ENCODE assay signal across 25 cellular contexts in the genomic region with DNA sequence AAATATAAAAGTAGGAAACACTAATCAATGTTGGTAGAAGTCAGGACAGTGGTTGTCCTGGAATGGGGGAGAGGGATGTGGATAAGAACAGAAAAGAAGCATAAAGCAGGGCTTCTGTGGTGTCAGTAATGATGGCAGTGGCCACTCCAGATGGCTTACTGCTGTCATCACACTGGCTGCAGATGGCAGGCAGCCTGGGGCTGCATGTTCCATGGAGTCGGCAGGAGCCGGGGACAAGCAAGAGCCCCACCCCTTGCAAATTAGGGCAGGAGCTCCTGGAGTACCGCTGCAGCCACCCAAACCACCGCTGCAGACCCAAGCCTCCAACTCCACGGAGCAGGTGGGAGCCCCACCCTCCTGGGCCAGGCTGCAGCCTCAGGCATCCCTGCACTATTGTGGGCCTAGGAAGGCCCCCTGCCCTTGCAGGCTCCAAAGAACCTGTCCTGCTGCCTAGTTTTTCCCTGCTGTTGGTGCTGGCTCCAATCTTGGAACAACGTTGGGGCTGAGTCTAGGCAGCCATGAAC. TPM values are rescaled to one million over a fixed set of nuclear protein-coding genes. Genes with fewer than 3 reads are reported as not detected.
"Had no signal": no experiment of that assay in that cellular context is flagged by ENCODE, and none has a peak within 500 bp of the region (broad histone marks: within the 10 kb centered on the region; RNA-seq: fewer than 3 reads in every experiment).

No MANE protein-coding gene starts in this region.

- H3K4me1 ChIP-seq: ascending aorta, breast epithelium, colonic mucosa, esophagus muscularis mucosa, prostate gland, stomach, suprapubic skin, tibial nerve had no signal

- H3K4me3 Mint-ChIP-seq: activated CD4-positive, alpha-beta T cell treated with anti-CD3 and anti-CD28 coated beads, Interleukin-2, amount 10 ng/mL, durations not matched to agents 24 days and 14 days; activated CD8-positive, alpha-beta T cell treated with anti-CD3 and anti-CD28 coated beads, Interleukin-2, amount 10 ng/mL, durations not matched to agents 7 days and 5 days; central memory CD8-positive, alpha-beta T cell; mesothelial cell of epicardium; naive thymus-derived CD8-positive, alpha-beta T cell; stimulated activated memory B cell treated with anti-CD40 and anti-IgM and Interleukin-4, amounts not matched to agents 10 μg/mL and 1 μg/mL and 100 μg/mL, for 72 hours had no signal

- H3K9me3 Mint-ChIP-seq: activated CD4-positive, alpha-beta T cell treated with anti-CD3 and anti-CD28 coated beads, Interleukin-2, amount 10 ng/mL, durations not matched to agents 24 days and 14 days; central memory CD8-positive, alpha-beta T cell; mesothelial cell of epicardium had no signal

- DNase-seq: activated CD4-positive, alpha-beta T cell treated with anti-CD3 and anti-CD28 coated beads, Interleukin-2, amount 10 ng/mL, durations not matched to agents 24 days and 14 days; activated CD8-positive, alpha-beta T cell treated with anti-CD3 and anti-CD28 coated beads, Interleukin-2, amount 10 ng/mL, durations not matched to agents 7 days and 5 days; activated T-cell treated with anti-CD3 and anti-CD28 coated beads, Interleukin-2, amount 50 U/mL, for 1 hour; colonic mucosa; head of caudate nucleus; left ventricle myocardium superior; mammary epithelial cell; naive thymus-derived CD8-positive, alpha-beta T cell; ovary; stimulated activated CD4-positive, alpha-beta T cell treated with anti-CD3 and anti-CD28 coated beads, Interleukin-2, amount 100 ng/mL, for 24 hours; stomach had no signal

- H3K36me3 ChIP-seq: ascending aorta, breast epithelium, colonic mucosa, esophagus muscularis mucosa, neutrophil, ovary, prostate gland, stomach, suprapubic skin, tibial nerve had no signal

- ATAC-seq: activated CD4-positive, CD25-positive, alpha-beta regulatory T cell treated with anti-CD3 and anti-CD28 coated beads, Interleukin-2, amount 50 U/mL, for 24 hours; activated CD8-positive, alpha-beta T cell treated with anti-CD3 and anti-CD28 coated beads, Interleukin-2, amount 10 ng/mL, durations not matched to agents 7 days and 5 days; activated naive CD4-positive, alpha-beta T cell treated with anti-CD3 and anti-CD28 coated beads, Interleukin-2, amount 50 U/mL, for 72 hours; left ventricle myocardium superior; naive thymus-derived CD8-positive, alpha-beta T cell; stimulated activated memory B cell treated with anti-CD40 and anti-IgM and Interleukin-4, amounts not matched to agents 10 μg/mL and 1 μg/mL and 100 μg/mL, for 72 hours had no signal

- H3K4me1 Mint-ChIP-seq: activated CD4-positive, alpha-beta T cell treated with anti-CD3 and anti-CD28 coated beads, Interleukin-2, amount 10 ng/mL, durations not matched to agents 24 days and 14 days; central memory CD8-positive, alpha-beta T cell; mesothelial cell of epicardium; naive thymus-derived CD8-positive, alpha-beta T cell; stimulated activated memory B cell treated with anti-CD40 and anti-IgM and Interleukin-4, amounts not matched to agents 10 μg/mL and 1 μg/mL and 100 μg/mL, for 72 hours had no signal

- H3K27ac Mint-ChIP-seq: activated CD4-positive, alpha-beta T cell treated with anti-CD3 and anti-CD28 coated beads, Interleukin-2, amount 10 ng/mL, durations not matched to agents 24 days and 14 days; activated CD8-positive, alpha-beta T cell treated with anti-CD3 and anti-CD28 coated beads, Interleukin-2, amount 10 ng/mL, durations not matched to agents 7 days and 5 days; activated naive CD4-positive, alpha-beta T cell treated with anti-CD3 and anti-CD28 coated beads, Interleukin-2, amount 50 U/mL, for 72 hours; mesothelial cell of epicardium; naive thymus-derived CD8-positive, alpha-beta T cell; stimulated activated memory B cell treated with anti-CD40 and anti-IgM and Interleukin-4, amounts not matched to agents 10 μg/mL and 1 μg/mL and 100 μg/mL, for 72 hours had no signal

- H3K27me3 ChIP-seq: ascending aorta, breast epithelium, colonic mucosa, neutrophil, ovary, stomach, suprapubic skin, tibial nerve had no signal

- H3K4me3 ChIP-seq: ascending aorta, breast epithelium, colonic mucosa, esophagus muscularis mucosa, ovary, prostate gland, skin epidermis, stomach, suprapubic skin, tibial nerve had no signal

- H3K27ac ChIP-seq: ascending aorta, breast epithelium, colonic mucosa, esophagus muscularis mucosa, neutrophil, ovary, prostate gland, skin epidermis, stomach, suprapubic skin, tibial nerve had no signal

- H3K36me3 Mint-ChIP-seq: activated naive CD4-positive, alpha-beta T cell treated with anti-CD3 and anti-CD28 coated beads, Interleukin-2, amount 50 U/mL, for 72 hours; mesothelial cell of epicardium; stimulated activated memory B cell treated with anti-CD40 and anti-IgM and Interleukin-4, amounts not matched to agents 10 μg/mL and 1 μg/mL and 100 μg/mL, for 72 hours had no signal

- H3K9me3 ChIP-seq: ascending aorta, colonic mucosa, neutrophil, ovary, prostate gland had no signal

RNA-seq across cellular contexts. Expression of gene SLC5A8, which starts 28.8 kb away (rescaled TPM):
- total RNA-seq: activated CD4-positive, alpha-beta T cell treated with anti-CD3 and anti-CD28 coated beads, Interleukin-2, amount 10 ng/mL, durations not matched to agents 24 days and 14 days; activated CD8-positive, alpha-beta T cell treated with anti-CD3 and anti-CD28 coated beads, Interleukin-2, amount 10 ng/mL, durations not matched to agents 7 days and 5 days; activated naive CD4-positive, alpha-beta T cell treated with anti-CD3 and anti-CD28 coated beads, Interleukin-2, amount 50 U/mL, for 72 hours; esophagus muscularis mucosa; left ventricle myocardium superior; mammary epithelial cell; mesothelial cell of epicardium; naive thymus-derived CD8-positive, alpha-beta T cell; T-helper 2 cell treated with Interferon-gamma antibody and Interleukin-4, amounts not matched to agents 100 ng/mL and 5 ng/mL, for 36 hours; tibial nerve had no signal
- polyA plus RNA-seq: naive thymus-derived CD8-positive, alpha-beta T cell had no signal
